23 cellular contexts compared by ENCODE assay signal in genomic region chr13:113938246-113938645, GRCh38. TPM values are rescaled to one million over a fixed set of nuclear protein-coding genes. Genes with fewer than 3 reads are reported as not detected.
DNase-seq lines count a peak whose midpoint lies in the region; ATAC-seq and TF ChIP-seq lines count a peak whose summit lies in the region.
"Had no signal": no experiment of that assay in that cellular context is flagged by ENCODE, and none has a peak within 500 bp of the region (broad histone marks: within the 10 kb centered on the region; RNA-seq: fewer than 3 reads in every experiment).

No MANE protein-coding gene starts in this region.

- H3K9me3 Mint-ChIP-seq in endothelial cell (ENCODE audit: unreplicated experiment) (no peaks in the 10 kb centered on the region), progenitor cell of endocrine pancreas (ENCODE audit: low read depth) (no peaks in the 10 kb centered on the region)
- no peaks in the 10 kb centered on the region for H3K9me3 Mint-ChIP-seq in activated T-helper 2 cell treated with anti-CD3 and anti-CD28 coated beads, Interferon-gamma antibody, Interleukin-2, Interleukin-4, amounts not matched to agents 10 μg/mL and 5 μg/mL and 100 μg/mL, durations not matched to agents 14 hours and 24 hours and 36 hours
- H3K9me3 Mint-ChIP-seq: activated B cell treated with CpG ODN at 0.5 μM for 24 hours; CD8-positive, alpha-beta T cell; naive thymus-derived CD8-positive, alpha-beta T cell had no signal

- H3K36me3 ChIP-seq in Panc1 (ENCODE audit: control insufficient read depth, insufficient read depth, low read length) = no peaks in the 10 kb centered on the region
- H3K36me3 ChIP-seq: MG63 had no signal

- intact Hi-C loops in Panc1 (cut with micrococcal nuclease; ENCODE audit: unreplicated experiment) = no loop called here
- intact Hi-C loops in activated T-helper 2 cell treated with anti-CD3 and anti-CD28 coated beads, Interferon-gamma antibody, Interleukin-2, Interleukin-4, amounts not matched to agents 10 μg/mL and 5 μg/mL and 100 μg/mL, durations not matched to agents 14 hours and 24 hours and 36 hours (cut with micrococcal nuclease) = no loop called here

- H3K4me1 ChIP-seq in Panc1 (ENCODE audit: control insufficient read depth, insufficient read depth, low read length) = no peaks in the 10 kb centered on the region
- H3K4me1 ChIP-seq: testis had no signal

- H3K4me3 ChIP-seq in Panc1 (ENCODE audit: low read depth in 2 of 2, low read length in 2 of 2) = no peak overlapping the region
- H3K4me3 ChIP-seq: MG63, testis had no signal

- peak; percentile 15; the same call in 1 of the 2 replicates for ATAC-seq in Panc1
- ATAC-seq: CD8-positive, alpha-beta T cell; naive thymus-derived CD8-positive, alpha-beta T cell had no signal

- no TSS peak for BruUV-seq in Panc1 (replicated peaks; lab: Mats Ljungman, UMichigan)

- POLR2A ChIA-PET in Panc1 (lab: Charles Lee) = no interaction called here

- H3K27me3 Mint-ChIP-seq in endothelial cell (ENCODE audit: unreplicated experiment) (peaks cover 6% of the 10 kb centered on the region), progenitor cell of endocrine pancreas (peaks cover 18% of the 10 kb centered on the region)
- peaks cover 8% of the 10 kb centered on the region for H3K27me3 Mint-ChIP-seq in activated T-helper 2 cell treated with anti-CD3 and anti-CD28 coated beads, Interferon-gamma antibody, Interleukin-2, Interleukin-4, amounts not matched to agents 10 μg/mL and 5 μg/mL and 100 μg/mL, durations not matched to agents 14 hours and 24 hours and 36 hours (ENCODE audit: low read depth)
- H3K27me3 Mint-ChIP-seq: activated naive CD8-positive, alpha-beta T cell had no signal

- H3K27ac Mint-ChIP-seq in endothelial cell (ENCODE audit: unreplicated experiment) (peak overlapping the region; percentile 13), progenitor cell of endocrine pancreas (peak overlapping the region; percentile 43)
- H3K27ac Mint-ChIP-seq in activated T-helper 2 cell treated with anti-CD3 and anti-CD28 coated beads, Interferon-gamma antibody, Interleukin-2, Interleukin-4, amounts not matched to agents 10 μg/mL and 5 μg/mL and 100 μg/mL, durations not matched to agents 14 hours and 24 hours and 36 hours = no peak overlapping the region
- H3K27ac Mint-ChIP-seq: activated B cell treated with CpG ODN at 0.5 μM for 24 hours; activated naive CD8-positive, alpha-beta T cell; CD8-positive, alpha-beta T cell had no signal

- H3K9me3 ChIP-seq in Panc1 (ENCODE audit: control insufficient read depth, insufficient read depth, low read depth, low read length) = no peaks in the 10 kb centered on the region
- H3K9me3 ChIP-seq: MG63, testis had no signal

- in situ Hi-C loops in Panc1 (cut with HindIII; ENCODE audit: low pct_unique_long_range_greater_than_20kb, low sequenced_read_pairs) = no loop called here

- H3K36me3 Mint-ChIP-seq in endothelial cell (ENCODE audit: low read depth, unreplicated experiment) (peaks cover 9% of the 10 kb centered on the region), progenitor cell of endocrine pancreas (ENCODE audit: insufficient read depth) (no peaks in the 10 kb centered on the region)
- H3K36me3 Mint-ChIP-seq in activated T-helper 2 cell treated with anti-CD3 and anti-CD28 coated beads, Interferon-gamma antibody, Interleukin-2, Interleukin-4, amounts not matched to agents 10 μg/mL and 5 μg/mL and 100 μg/mL, durations not matched to agents 14 hours and 24 hours and 36 hours (ENCODE audit: low read depth) = no peaks in the 10 kb centered on the region
- H3K36me3 Mint-ChIP-seq: activated naive CD8-positive, alpha-beta T cell; CD8-positive, alpha-beta T cell had no signal

- no peaks in the 10 kb centered on the region for H3K27me3 ChIP-seq in Panc1 (ENCODE audit: control insufficient read depth, insufficient read depth, low read length)
- H3K27me3 ChIP-seq: MG63, testis had no signal

- H3K4me1 Mint-ChIP-seq in endothelial cell (ENCODE audit: unreplicated experiment) (peaks cover 23% of the 10 kb centered on the region), progenitor cell of endocrine pancreas (ENCODE audit: low read depth) (peaks cover 10% of the 10 kb centered on the region)
- no peaks in the 10 kb centered on the region for H3K4me1 Mint-ChIP-seq in activated T-helper 2 cell treated with anti-CD3 and anti-CD28 coated beads, Interferon-gamma antibody, Interleukin-2, Interleukin-4, amounts not matched to agents 10 μg/mL and 5 μg/mL and 100 μg/mL, durations not matched to agents 14 hours and 24 hours and 36 hours (ENCODE audit: low read depth)
- H3K4me1 Mint-ChIP-seq: activated B cell treated with CpG ODN at 0.5 μM for 24 hours had no signal

- CTCF ChIA-PET in Panc1 (lab: Charles Lee) = no interaction called here

- no peak overlapping the region for H3K4me3 Mint-ChIP-seq in endothelial cell (ENCODE audit: unreplicated experiment)
- no peak overlapping the region for H3K4me3 Mint-ChIP-seq in progenitor cell of endocrine pancreas (ENCODE audit: low read depth)
- H3K4me3 Mint-ChIP-seq in activated T-helper 2 cell treated with anti-CD3 and anti-CD28 coated beads, Interferon-gamma antibody, Interleukin-2, Interleukin-4, amounts not matched to agents 10 μg/mL and 5 μg/mL and 100 μg/mL, durations not matched to agents 14 hours and 24 hours and 36 hours (ENCODE audit: low read depth) = no peak overlapping the region
- H3K4me3 Mint-ChIP-seq: activated B cell treated with CpG ODN at 0.5 μM for 24 hours; activated naive CD8-positive, alpha-beta T cell; CD8-positive, alpha-beta T cell had no signal

- TF ChIP-seq CTCF in Panc1 (IDR thresholded peaks at IDR 0.05) (no peak), endothelial cell (IDR thresholded peaks at IDR 0.05; ENCODE audit: unreplicated experiment) (no peak), progenitor cell of endocrine pancreas (IDR thresholded peaks at IDR 0.05; ENCODE audit: unreplicated experiment) (no peak)

- no peak overlapping the region for H3K27ac ChIP-seq in Panc1 (ENCODE audit: low read length)
- H3K27ac ChIP-seq: KMS-11, testis had no signal

- DNase-seq in NCI-H2107 treated with DMSO at 0.1 percent for 48 hours (lab: John Stamatoyannopoulos, UW; ENCODE audit: unreplicated experiment) (peak; percentile 61), NCI-H2107 (lab: John Stamatoyannopoulos, UW) (no peak), Panc1 (ENCODE audit: low read depth, low spot score) (no peak), endothelial cell (ENCODE audit: low spot score) (no peak), progenitor cell of endocrine pancreas (ENCODE audit: low spot score, unreplicated experiment) (no peak), NCI-H146 (lab: John Stamatoyannopoulos, UW) (no peak), NK-92 (lab: John Stamatoyannopoulos, UW; ENCODE audit: unreplicated experiment) (no peak)
- DNase-seq in activated T-helper 2 cell treated with anti-CD3 and anti-CD28 coated beads, Interferon-gamma antibody, Interleukin-2, Interleukin-4, amounts not matched to agents 10 μg/mL and 5 μg/mL and 100 μg/mL, durations not matched to agents 14 hours and 24 hours and 36 hours (ENCODE audit: low spot score) = no peak
- DNase-seq: activated B cell treated with CpG ODN at 0.5 μM for 24 hours; activated CD4-positive, alpha-beta T cell treated with anti-CD3 and anti-CD28 coated beads, Interleukin-2, amount 50 U/mL, for 1 hour; activated effector memory CD4-positive, alpha-beta T cell treated with anti-CD3 and anti-CD28 coated beads, Interleukin-2, amount 50 U/mL, for 16 hours; activated T-cell treated with anti-CD3 and anti-CD28 coated beads, Interleukin-2, amount 50 U/mL, for 1 hour; CD8-positive, alpha-beta T cell; head of caudate nucleus; islet precursor cell; MG63; NCI-H2029 treated with DMSO at 0.1 percent for 48 hours; stimulated activated naive CD4-positive, alpha-beta T cell treated with Interleukin-2 at 50 U/mL for 16 hours; testis had no signal

RNA-seq across cellular contexts. Expression of gene C13orf46, which starts 35.6 kb away (rescaled TPM):
- total RNA-seq in Panc1 (2021; ENCODE audit: unreplicated experiment) (2.6 TPM), endothelial cell (ENCODE audit: unreplicated experiment) (1.5 TPM), progenitor cell of endocrine pancreas (0.17 and 0.18 TPM in 2 replicates)
- 1.5 TPM for polyA plus RNA-seq in Panc1 (2012; ENCODE audit: insufficient read length)
- 0.16 and 0.27 TPM in 2 replicates for total RNA-seq in activated T-helper 2 cell treated with anti-CD3 and anti-CD28 coated beads, Interferon-gamma antibody, Interleukin-2, Interleukin-4, amounts not matched to agents 10 μg/mL and 5 μg/mL and 100 μg/mL, durations not matched to agents 14 hours and 24 hours and 36 hours
- total RNA-seq: NCI-H460 had no signal
